In genomic region chr9:96417610-96418073, GRCh38 we compare ENCODE assay signal across 8 cellular contexts. TPM values are rescaled to one million over a fixed set of nuclear protein-coding genes. Genes with fewer than 3 reads are reported as not detected.
A peak's percentile ranks its signal among the peaks of the same experiment; 100 is the strongest.
DNase-seq lines count a peak whose midpoint lies in the region; ATAC-seq and TF ChIP-seq lines count a peak whose summit lies in the region.

No MANE protein-coding gene starts in this region.

- no peaks in the 10 kb centered on the region for H3K27me3 Mint-ChIP-seq in activated B cell treated with CpG ODN at 0.5 μM for 24 hours

- H3K4me2 ChIP-seq in HCT116 (ENCODE audit: low read length), result peak overlapping the region; percentile 94
- H3K4me2 ChIP-seq in neuronal stem cell (ENCODE audit: insufficient read depth, low read length, poor library complexity, severe bottlenecking), result peak overlapping the region; percentile 93

- H4K91ac ChIP-seq in neuronal stem cell (ENCODE audit: low read depth, low read length, poor library complexity), result no peak overlapping the region

- peaks cover 50% of the 10 kb centered on the region for H3K4me1 Mint-ChIP-seq in activated B cell treated with CpG ODN at 0.5 μM for 24 hours

- POLR2A ChIA-PET in A673 (lab: Charles Lee; ENCODE audit: low non-redundant PET), result no interaction called here
- POLR2A ChIA-PET in HCT116 (lab: Charles Lee), result no interaction called here
- POLR2A ChIA-PET in activated B cell treated with CpG ODN at 0.5 μM for 24 hours (lab: Charles Lee), result interaction anchor here (1.6 kb wide), 1 partner anchor 35 kb away, joined by 7 read pairs; the partner anchor contains the start of gene SLC35D2

- no peak overlapping the region for H4K8ac ChIP-seq in neuronal stem cell (ENCODE audit: low read depth, low read length)

- 0% methylated on average over 13 of the region's 65 CpGs for WGBS in esophagus muscularis mucosa
- no CpG with 5 or more reads among the region's 65 CpGs for WGBS in neuronal stem cell (ENCODE audit: extremely low coverage in 2 of 2, insufficient read length in 2 of 2, insufficient replicate concordance in 1 of 2), 2 donors

- TF ChIP-seq CTCF in A673 (conservative IDR thresholded peaks at IDR 0.05; ENCODE audit: low read depth, low read length) (no peak), HCT116 (IDR thresholded peaks at IDR 0.05 in 2 of 3, conservative IDR thresholded peaks at IDR 0.05 in 1 of 3; ENCODE audit: borderline replicate concordance in 1 of 3, insufficient read depth in 1 of 3, low read depth in 2 of 3, low read length in 2 of 3) (no peak), activated B cell treated with CpG ODN at 0.5 μM for 24 hours (IDR thresholded peaks at IDR 0.05) (no peak), esophagus muscularis mucosa (IDR thresholded peaks at IDR 0.05) (no peak)

- no peak overlapping the region for H2BK12ac ChIP-seq in neuronal stem cell (ENCODE audit: low read length)

- H3K4me3 Mint-ChIP-seq in activated B cell treated with CpG ODN at 0.5 μM for 24 hours, result peak overlapping the region; percentile 93

- H2BK120ac ChIP-seq in neuronal stem cell (ENCODE audit: low read depth, low read length), result peak overlapping the region; percentile 87

- ATAC-seq in HCT116 (no peak), activated B cell treated with CpG ODN at 0.5 μM for 24 hours (ENCODE audit: low read depth) (no peak), HG02840 (IDR thresholded peaks at IDR 0.05; ENCODE audit: low FRiP score, unreplicated experiment) (no peak)

- H3K27me3 ChIP-seq in A673 (replicated peaks; ENCODE audit: insufficient read depth, low read depth, low read length, poor library complexity) (no peaks in the 10 kb centered on the region), HCT116 (ENCODE audit: insufficient read depth, low read length) (no peaks in the 10 kb centered on the region), esophagus muscularis mucosa (no peaks in the 10 kb centered on the region), neuronal stem cell (ENCODE audit: control insufficient read depth in 3 of 3, insufficient read depth in 3 of 3, low read depth in 1 of 3, low read length in 3 of 3) (no peaks in the 10 kb centered on the region)

- H3K9me3 Mint-ChIP-seq in activated B cell treated with CpG ODN at 0.5 μM for 24 hours, result no peaks in the 10 kb centered on the region

- peaks cover 45% of the 10 kb centered on the region for H3K79me2 ChIP-seq in HCT116 (ENCODE audit: insufficient read depth, low read length)

- TF ChIP-seq POLR2A in HCT116 (IDR thresholded peaks at IDR 0.05; ENCODE audit: borderline replicate concordance, extremely low read depth, insufficient read depth, insufficient read length) (no peak), esophagus muscularis mucosa (IDR thresholded peaks at IDR 0.05; ENCODE audit: low read depth) (no peak)

- intact Hi-C loops in A673 (cut with micrococcal nuclease; ENCODE audit: unreplicated experiment), result no loop called here
- intact Hi-C loops in HCT116 (cut with micrococcal nuclease), result loop anchor here (5.0 to 10.0 kb wide), 2 partner anchors 75 to 437 kb away; partner anchors contain the start of gene ZNF782
- intact Hi-C loops in activated B cell treated with CpG ODN at 0.5 μM for 24 hours (cut with micrococcal nuclease), result loop anchor here (1.0 to 10.0 kb wide), 14 partner anchors 33 to 1840 kb away; partner anchors contain the start of genes ANP32B, ERCC6L2, HABP4 and PRXL2C
- intact Hi-C loops in esophagus muscularis mucosa (cut with DNase I), result no loop called here

- H3K18ac ChIP-seq in neuronal stem cell (ENCODE audit: low read length), result peak overlapping the region; percentile 94

- H3K14ac ChIP-seq in neuronal stem cell (ENCODE audit: low read length), result peak overlapping the region; percentile 56

- H3K36me3 ChIP-seq in A673 (ENCODE audit: insufficient read depth, low read length, poor library complexity, severe bottlenecking), result no peaks in the 10 kb centered on the region
- no peaks in the 10 kb centered on the region for H3K36me3 ChIP-seq in HCT116 (ENCODE audit: control insufficient read depth in 1 of 2, insufficient read depth in 2 of 2, low read length in 2 of 2)
- H3K36me3 ChIP-seq in esophagus muscularis mucosa, result no peaks in the 10 kb centered on the region
- H3K36me3 ChIP-seq in neuronal stem cell (replicated peaks in 1 of 2; ENCODE audit: control insufficient read depth in 2 of 2, insufficient read depth in 2 of 2, low read length in 2 of 2), result peaks cover 4 to 21% of the 10 kb centered on the region in 2 donors

- CTCF ChIA-PET in A673 (lab: Charles Lee) (no interaction called here), HCT116 (lab: Charles Lee) (no interaction called here), activated B cell treated with CpG ODN at 0.5 μM for 24 hours (lab: Charles Lee) (no interaction called here)

- H3K9me2 ChIP-seq in HCT116 (ENCODE audit: insufficient read depth), result no peaks in the 10 kb centered on the region

- H3K27ac Mint-ChIP-seq in activated B cell treated with CpG ODN at 0.5 μM for 24 hours, result peak overlapping the region; percentile 88

- H3K4me1 ChIP-seq in A673 (ENCODE audit: insufficient read depth, low read length, poor library complexity, severe bottlenecking) (peaks cover 21% of the 10 kb centered on the region), HCT116 (ENCODE audit: control insufficient read depth in 1 of 2, insufficient read depth in 2 of 2, low read length in 2 of 2) (peaks cover 21 to 38% of the 10 kb centered on the region in 2 experiments), esophagus muscularis mucosa (peaks cover 27 to 38% (median 30%) of the 10 kb centered on the region in 4 donors), neuronal stem cell (ENCODE audit: control insufficient read depth in 2 of 2, insufficient read depth in 1 of 2, low read depth in 1 of 2, low read length in 2 of 2) (peaks cover 8 to 21% of the 10 kb centered on the region in 2 donors)

- H4K20me1 ChIP-seq in HCT116 (ENCODE audit: insufficient read depth), result no peaks in the 10 kb centered on the region

- H3K27ac ChIP-seq in A673 (ENCODE audit: low read depth, low read length, poor library complexity, severe bottlenecking), result peak overlapping the region; percentile 99
- H3K27ac ChIP-seq in HCT116 (ENCODE audit: low read depth, low read length), result peak overlapping the region; percentile 99
- peak overlapping the region; percentile 97 to 100 (median 100) for H3K27ac ChIP-seq in esophagus muscularis mucosa (replicated peaks in 1 of 4)
- peak overlapping the region; percentile 92 for H3K27ac ChIP-seq in neuronal stem cell (replicated peaks; ENCODE audit: low read length)

- H3K23ac ChIP-seq in neuronal stem cell (ENCODE audit: low read depth, low read length, poor library complexity), result peak overlapping the region; percentile 96

- peaks cover 5% of the 10 kb centered on the region for H3K79me1 ChIP-seq in neuronal stem cell (ENCODE audit: low read depth, low read length)

- H3K9ac ChIP-seq in HCT116 (ENCODE audit: low read length) (peak overlapping the region; percentile 100), neuronal stem cell (ENCODE audit: low read depth, low read length, poor library complexity) (peak overlapping the region; percentile 94)

- peaks cover 2% of the 10 kb centered on the region for H3K36me3 Mint-ChIP-seq in activated B cell treated with CpG ODN at 0.5 μM for 24 hours (ENCODE audit: low read depth)

- H3K4me3 ChIP-seq in A673 (ENCODE audit: low read depth, low read length, poor library complexity, severe bottlenecking) (peak overlapping the region; percentile 82), HCT116 (replicated peaks in 1 of 2; ENCODE audit: low read depth in 1 of 2, low read length in 2 of 2) (peak overlapping the region; percentile 69 to 73), esophagus muscularis mucosa (peak overlapping the region; percentile 78 to 96 (median 90)), neuronal stem cell (ENCODE audit: low read length in 2 of 2) (peak overlapping the region; percentile 77 to 100)

- TF ChIP-seq RAD21 in HCT116 (IDR thresholded peaks at IDR 0.05; ENCODE audit: low read depth), result no peak

- peak overlapping the region; percentile 97 for H2BK5ac ChIP-seq in neuronal stem cell (ENCODE audit: low read length)

- H3K4ac ChIP-seq in neuronal stem cell (ENCODE audit: low read length), result peak overlapping the region; percentile 37

- no peak for TF ChIP-seq EP300 in esophagus muscularis mucosa (IDR thresholded peaks at IDR 0.05)

- BruUV-seq in A673 (replicated peaks; lab: Mats Ljungman, UMichigan) (TSS peak; percentile 28), HCT116 (replicated peaks; lab: Mats Ljungman, UMichigan) (no TSS peak)

- RAD21 ChIA-PET in HCT116 (lab: Charles Lee; ENCODE audit: low non-redundant PET in 1 of 2, low total read pairs in 2 of 2, uncharacterized antibody in 2 of 2, unreplicated experiment in 2 of 2), result no interaction called here

- H3K9me3 ChIP-seq in A673 (ENCODE audit: low read depth, low read length, poor library complexity, severe bottlenecking) (no peaks in the 10 kb centered on the region), HCT116 (ENCODE audit: control insufficient read depth in 1 of 2, insufficient read depth in 1 of 2, low read depth in 1 of 2, low read length in 2 of 2) (no peaks in the 10 kb centered on the region), esophagus muscularis mucosa (no peaks in the 10 kb centered on the region), neuronal stem cell (replicated peaks in 1 of 2; ENCODE audit: control insufficient read depth in 2 of 2, insufficient read depth in 1 of 2, low read depth in 1 of 2, low read length in 2 of 2) (no peaks in the 10 kb centered on the region)

- DNase-seq in A673 (ENCODE audit: low spot score) (no peak), HCT116 (ENCODE audit: low read depth, low spot score) (no peak), activated B cell treated with CpG ODN at 0.5 μM for 24 hours (no peak), esophagus muscularis mucosa (ENCODE audit: extremely low spot score) (no peak), neuronal stem cell (ENCODE audit: low spot score) (peak; percentile 18), COLO829 (ENCODE audit: low spot score) (no peak), NOMO-1 (lab: John Stamatoyannopoulos, UW; ENCODE audit: unreplicated experiment in 2 of 2) (no peak)

- no peak overlapping the region for H2BK15ac ChIP-seq in neuronal stem cell (ENCODE audit: low read length)

- H2AFZ ChIP-seq in HCT116 (ENCODE audit: low read depth, low read length, poor library complexity, severe bottlenecking), result no peak overlapping the region
- peak overlapping the region; percentile 95 for H2AFZ ChIP-seq in neuronal stem cell (ENCODE audit: low read length)

- H2AK5ac ChIP-seq in neuronal stem cell (ENCODE audit: low read depth, low read length), result peak overlapping the region; percentile 56

RNA-seq across cellular contexts. Expression of gene ZNF367, which starts 0.5 kb away (rescaled TPM):
- total RNA-seq in A673 (2021) (14.6 and 14.9 TPM in 2 replicates), HCT116 (2021; ENCODE audit: unreplicated experiment) (18.1 TPM), activated B cell treated with CpG ODN at 0.5 μM for 24 hours (4.0 and 4.3 TPM in 2 replicates), esophagus muscularis mucosa (1 to 10 TPM; 2.0 to 3.4 (median 2.6) TPM)
- 2.5 and 3.4 TPM in 2 replicates for polyA plus RNA-seq in HCT116 (2012)
- 5.1 TPM for polyA plus RNA-seq in neuronal stem cell (2013, experiment 1 of 2)
- 5.1 TPM for polyA plus RNA-seq in neuronal stem cell (2013, experiment 2 of 2)

RNA-seq across cellular contexts. Expression of gene HABP4, which starts 32.3 kb away (rescaled TPM):
- total RNA-seq in A673 (2021) (11.3 and 11.6 TPM in 2 replicates), HCT116 (2021; ENCODE audit: unreplicated experiment) (21.0 TPM), activated B cell treated with CpG ODN at 0.5 μM for 24 hours (8.1 TPM in 2 replicates), esophagus muscularis mucosa (10 to 100 TPM; 38.4 to 97.2 (median 54.2) TPM)
- polyA plus RNA-seq in HCT116 (2012), result 9.6 and 12.2 TPM in 2 replicates
- 21.5 TPM for polyA plus RNA-seq in neuronal stem cell (2013, experiment 1 of 2)
- 21.1 TPM for polyA plus RNA-seq in neuronal stem cell (2013, experiment 2 of 2)

RNA-seq across cellular contexts. Expression of gene SLC35D2, which starts 34.1 kb away (rescaled TPM):
- total RNA-seq in A673 (2021), result 1.1 TPM in 2 replicates
- total RNA-seq in HCT116 (2021; ENCODE audit: unreplicated experiment), result 32.5 TPM
- polyA plus RNA-seq in HCT116 (2012), result 23.2 and 27.6 TPM in 2 replicates
- total RNA-seq in activated B cell treated with CpG ODN at 0.5 μM for 24 hours, result 9.3 and 10.9 TPM in 2 replicates
- 10 to 100 TPM; 20.5 to 29.5 (median 21.8) TPM for total RNA-seq in esophagus muscularis mucosa
- polyA plus RNA-seq in neuronal stem cell (2013, experiment 1 of 2), result 22.3 TPM
- polyA plus RNA-seq in neuronal stem cell (2013, experiment 2 of 2), result 22.2 TPM

Comparison
In these comparisons a context has a peak if more than half of its experiments do, and no peak if none do; other contexts are left out.
1. intact Hi-C loops: an anchor here in HCT116 (5.0 to 10.0 kb wide) and activated B cell treated with CpG ODN at 0.5 μM for 24 hours (1.0 to 10.0 kb wide); none called in A673 and esophagus muscularis mucosa.